In the genomic region with DNA sequence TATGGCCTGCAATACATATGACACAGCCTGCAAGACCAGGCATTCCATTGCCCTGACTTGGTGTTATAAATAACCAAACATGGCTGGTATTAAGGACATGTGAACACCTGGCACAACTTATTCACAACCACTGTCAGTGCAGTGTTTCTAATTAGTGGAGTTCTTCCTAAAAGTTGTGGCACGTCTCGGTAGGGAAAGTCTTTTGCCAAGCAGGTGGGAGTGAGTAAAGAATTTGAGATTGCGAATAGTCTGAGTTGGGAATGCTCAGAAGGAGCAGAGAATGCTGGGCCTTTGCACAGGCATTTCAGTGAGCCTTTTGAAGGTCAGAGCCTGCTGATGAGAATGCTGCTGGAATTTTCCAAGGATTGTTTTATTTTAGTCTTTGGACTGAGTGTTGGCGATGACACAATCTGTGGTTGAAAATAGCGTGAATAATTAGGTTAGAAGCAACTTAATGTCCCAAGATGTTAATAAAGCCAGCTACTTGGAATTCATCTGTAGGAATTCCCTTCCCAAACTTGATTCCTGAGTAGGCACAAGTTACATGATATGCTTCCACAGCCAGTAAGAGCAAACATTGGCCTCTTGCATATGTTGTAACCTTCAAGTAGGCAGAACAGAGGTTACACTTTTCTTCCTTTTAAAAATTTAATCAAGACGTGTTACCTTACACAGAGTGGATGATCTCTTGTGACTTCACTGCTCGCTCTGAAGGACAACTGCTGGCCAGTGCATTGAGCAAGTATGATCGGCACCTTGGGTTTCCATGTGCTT, we compare ENCODE assay signal across 17 cellular contexts.
A peak's percentile ranks its signal among the peaks of the same experiment; 100 is the strongest.
DNase-seq lines count a peak whose midpoint lies in the region; ATAC-seq and TF ChIP-seq lines count a peak whose summit lies in the region.
"Had no signal": no experiment of that assay in that cellular context is flagged by ENCODE, and none has a peak within 500 bp of the region (broad histone marks: within the 10 kb centered on the region; RNA-seq: fewer than 3 reads in every experiment).

No MANE protein-coding gene starts in this region.

- peak overlapping the region; percentile 77 for H2BK20ac ChIP-seq in IMR-90 (ENCODE audit: low read depth, low read length)

- DNase-seq in IMR-90: peak; percentile 67
- DNase-seq in epithelial cell of esophagus (ENCODE audit: low read depth): peak; percentile 65
- DNase-seq in left lung: no peak
- no peak for DNase-seq in NCI-H446 treated with DMSO at 0.1 percent for 48 hours (lab: John Stamatoyannopoulos, UW)
- no peak for DNase-seq in CD1c-positive myeloid dendritic cell (ENCODE audit: extremely low spot score)
- DNase-seq in activated CD4-positive, alpha-beta T cell treated with anti-CD3 and anti-CD28 coated beads for 4 hours: no peak
- DNase-seq in activated naive CD8-positive, alpha-beta T cell treated with anti-CD3 and anti-CD28 coated beads, Interleukin-2, amount 50 U/mL, for 24 hours: no peak
- DNase-seq: activated B cell treated with CpG ODN at 0.5 μM for 24 hours; activated CD8-positive, alpha-beta memory T cell treated with anti-CD3 and anti-CD28 coated beads, Interleukin-2, amount 50 U/mL, for 48 hours; activated naive CD4-positive, alpha-beta T cell treated with anti-CD3 and anti-CD28 coated beads for 36 hours; mesendoderm; NCI-H1105 treated with DMSO at 0.1 percent for 48 hours; NCI-H345; PC-3; T-helper 1 cell had no signal

- peak overlapping the region; percentile 70; the same call in 1 of the 2 replicates for H3K23ac ChIP-seq in IMR-90 (ENCODE audit: low read depth, low read length)

- CTCF ChIA-PET in IMR-90 (lab: Yijun Ruan, JAX): interaction anchor here (1.1 kb wide), 1 partner anchor 13 kb away, joined by 3 read pairs; no protein-coding TSS in a partner anchor

- peak overlapping the region; percentile 59 to 60; a peak in 3 of 4 replicates for H4K8ac ChIP-seq in IMR-90 (ENCODE audit: low read depth in 2 of 2, low read length in 2 of 2)

- H3K18ac ChIP-seq in IMR-90 (ENCODE audit: low read depth, low read length): peak overlapping the region; percentile 55; the same call in 1 of the 2 replicates

- H4K5ac ChIP-seq in IMR-90 (ENCODE audit: low read depth, low read length): peak overlapping the region; percentile 25; the same call in 1 of the 2 replicates

- no peak overlapping the region for H3K4me3 ChIP-seq in IMR-90 (ENCODE audit: insufficient read depth, low read depth, low read length)
- H3K4me3 ChIP-seq in epithelial cell of esophagus (ENCODE audit: low read length): no peak overlapping the region
- H3K4me3 ChIP-seq in left lung: no peak overlapping the region
- H3K4me3 ChIP-seq in stomach smooth muscle (ENCODE audit: low read length in 2 of 2): no peak overlapping the region
- H3K4me3 ChIP-seq: BLaER1 treated with 17β-estradiol and CSF1 and Interleukin-3, amounts not matched to agents 10 nM and 100 nM had no signal

- peak overlapping the region; percentile 96 for H2BK5ac ChIP-seq in IMR-90 (ENCODE audit: low read depth, low read length, poor library complexity, severe bottlenecking)

- H3K9me3 ChIP-seq in IMR-90 (ENCODE audit: control insufficient read depth, insufficient read depth, low read length) (peaks cover 4% of the 10 kb centered on the region; the same call in 1 of the 2 replicates), left lung (peaks cover 0 to 5% of the 10 kb centered on the region in 2 donors), stomach smooth muscle (ENCODE audit: control insufficient read depth in 2 of 2, low read length in 2 of 2) (no peaks in the 10 kb centered on the region)

- TF ChIP-seq RAD21 in IMR-90 (IDR thresholded peaks at IDR 0.05; ENCODE audit: low read length): no peak

- H4K20me1 ChIP-seq in IMR-90 (ENCODE audit: insufficient read depth, low read length): no peaks in the 10 kb centered on the region
- H4K20me1 ChIP-seq: BLaER1 treated with 17β-estradiol and CSF1 and Interleukin-3, amounts not matched to agents 10 nM and 100 nM had no signal

- H3K9ac ChIP-seq in IMR-90 (ENCODE audit: low read depth, low read length) (peak overlapping the region; percentile 60; the same call in 1 of the 2 replicates), stomach smooth muscle (ENCODE audit: low read length in 2 of 2) (no peak overlapping the region)
- H3K9ac ChIP-seq: BLaER1 treated with 17β-estradiol and CSF1 and Interleukin-3, amounts not matched to agents 10 nM and 100 nM had no signal

- H3K4me1 ChIP-seq in IMR-90 (ENCODE audit: control insufficient read depth, insufficient read depth, low read length): peaks cover 11% of the 10 kb centered on the region
- H3K4me1 ChIP-seq in left lung: peaks cover 0 to 4% of the 10 kb centered on the region in 2 donors
- H3K4me1 ChIP-seq in stomach smooth muscle (ENCODE audit: control insufficient read depth, insufficient read depth, low read length): peaks cover 7% of the 10 kb centered on the region
- H3K4me1 ChIP-seq: BLaER1 treated with 17β-estradiol and CSF1 and Interleukin-3, amounts not matched to agents 10 nM and 100 nM had no signal

- WGBS in IMR-90 (ENCODE audit: extremely low coverage in 2 of 2, insufficient read length in 1 of 2), 2 experiments: 90% methylated on average over 5 of the region's 8 CpGs; no CpG with 5 or more reads in 1 of the 2 experiments

- H4K91ac ChIP-seq in IMR-90 (ENCODE audit: insufficient read depth, low read depth, low read length): peak overlapping the region; percentile 75

- intact Hi-C loops in IMR-90 (cut with micrococcal nuclease): no loop called here
- intact Hi-C loops in left lung (cut with DNase I): no loop called here

- H3K56ac ChIP-seq in IMR-90 (ENCODE audit: extremely low read depth, insufficient read depth, low read length): no peak overlapping the region; the same call in 1 of the 2 replicates

- H3K4me1 Mint-ChIP-seq in activated naive CD8-positive, alpha-beta T cell treated with anti-CD3 and anti-CD28 coated beads, Interleukin-2, amount 50 U/mL, for 24 hours: no peaks in the 10 kb centered on the region
- H3K4me1 Mint-ChIP-seq: activated B cell treated with CpG ODN at 0.5 μM for 24 hours had no signal

- peak overlapping the region; percentile 92 for H2AK5ac ChIP-seq in IMR-90 (ENCODE audit: low read depth, low read length)

- in situ Hi-C loops in IMR-90 (cut with MboI; ENCODE audit: low sequenced_read_pairs): no loop called here

- H3K9me3 Mint-ChIP-seq in activated naive CD8-positive, alpha-beta T cell treated with anti-CD3 and anti-CD28 coated beads, Interleukin-2, amount 50 U/mL, for 24 hours: peaks cover 8% of the 10 kb centered on the region

- H3K4me3 Mint-ChIP-seq in activated naive CD8-positive, alpha-beta T cell treated with anti-CD3 and anti-CD28 coated beads, Interleukin-2, amount 50 U/mL, for 24 hours: no peak overlapping the region
- H3K4me3 Mint-ChIP-seq: activated B cell treated with CpG ODN at 0.5 μM for 24 hours; activated naive CD4-positive, alpha-beta T cell treated with anti-CD3 and anti-CD28 coated beads for 36 hours had no signal

- no peak overlapping the region for H3K4me2 ChIP-seq in IMR-90 (ENCODE audit: low read depth, low read length)
- H3K4me2 ChIP-seq: BLaER1 treated with 17β-estradiol and CSF1 and Interleukin-3, amounts not matched to agents 10 nM and 100 nM had no signal

- TF ChIP-seq CTCF in IMR-90 (conservative IDR thresholded peaks at IDR 0.05; ENCODE audit: low read depth, low read length) (no peak), epithelial cell of esophagus (IDR thresholded peaks at IDR 0.05; ENCODE audit: insufficient read depth, low read depth, low read length, missing control alignments) (no peak), left lung (IDR thresholded peaks at IDR 0.05) (no peak)

- H3K4ac ChIP-seq in IMR-90 (ENCODE audit: low read depth, low read length): peak overlapping the region; percentile 81

- POLR2A ChIA-PET in IMR-90 (lab: Charles Lee; ENCODE audit: unreplicated experiment): no interaction called here

- H3K36me3 Mint-ChIP-seq in activated naive CD8-positive, alpha-beta T cell treated with anti-CD3 and anti-CD28 coated beads, Interleukin-2, amount 50 U/mL, for 24 hours (ENCODE audit: low read depth): peaks cover 4% of the 10 kb centered on the region

- H2BK120ac ChIP-seq in IMR-90 (ENCODE audit: low read depth, low read length): peak overlapping the region; percentile 85

- no peaks in the 10 kb centered on the region for H3K27me3 Mint-ChIP-seq in activated naive CD8-positive, alpha-beta T cell treated with anti-CD3 and anti-CD28 coated beads, Interleukin-2, amount 50 U/mL, for 24 hours
- H3K27me3 Mint-ChIP-seq: activated B cell treated with CpG ODN at 0.5 μM for 24 hours had no signal

- H3K27ac ChIP-seq in IMR-90 (ENCODE audit: insufficient read depth, low read length) (peak overlapping the region; percentile 85; the same call in 1 of the 2 replicates), left lung (peak overlapping the region in 1 of 2 donors; percentile 30), stomach smooth muscle (ENCODE audit: low read length) (peak overlapping the region; percentile 0)
- H3K27ac ChIP-seq: BLaER1 treated with 17β-estradiol and CSF1 and Interleukin-3, amounts not matched to agents 10 nM and 100 nM had no signal

- ATAC-seq in IMR-90 (ENCODE audit: low read depth): peak; percentile 69
- ATAC-seq in left lung: peak; percentile 85
- no peak for ATAC-seq in activated naive CD8-positive, alpha-beta T cell treated with anti-CD3 and anti-CD28 coated beads, Interleukin-2, amount 50 U/mL, for 24 hours
- ATAC-seq: PC-3 had no signal

- H3K79me1 ChIP-seq in IMR-90 (ENCODE audit: low read depth in 1 of 2, low read length in 2 of 2): no peaks in the 10 kb centered on the region

- H3K14ac ChIP-seq in IMR-90 (replicated peaks; ENCODE audit: low read depth, low read length): peak overlapping the region; percentile 88

- H3K36me3 ChIP-seq in IMR-90 (ENCODE audit: control insufficient read depth, insufficient read depth, low read length) (no peaks in the 10 kb centered on the region), left lung (no peaks in the 10 kb centered on the region), stomach smooth muscle (ENCODE audit: control insufficient read depth in 2 of 2, insufficient read depth in 2 of 2, low read length in 2 of 2) (no peaks in the 10 kb centered on the region)

- H3K9me1 ChIP-seq in IMR-90 (ENCODE audit: insufficient read depth, low read length): peaks cover 11% of the 10 kb centered on the region

- H3K27ac Mint-ChIP-seq in activated naive CD8-positive, alpha-beta T cell treated with anti-CD3 and anti-CD28 coated beads, Interleukin-2, amount 50 U/mL, for 24 hours: no peak overlapping the region
- H3K27ac Mint-ChIP-seq: activated B cell treated with CpG ODN at 0.5 μM for 24 hours; activated naive CD4-positive, alpha-beta T cell treated with anti-CD3 and anti-CD28 coated beads for 36 hours had no signal

- H2BK15ac ChIP-seq in IMR-90 (ENCODE audit: low read depth, low read length): peak overlapping the region; percentile 24; the same call in 2 of the 3 replicates

- dilution Hi-C loops in IMR-90 (cut with HindIII; ENCODE audit: low sequenced_read_pairs, unreplicated experiment): no loop called here

- peak overlapping the region; percentile 60 for H2AK9ac ChIP-seq in IMR-90 (replicated peaks; ENCODE audit: low read depth, low read length, poor library complexity)

- H3K27me3 ChIP-seq in IMR-90 (ENCODE audit: control insufficient read depth, insufficient read depth, low read length) (no peaks in the 10 kb centered on the region), left lung (no peaks in the 10 kb centered on the region), stomach smooth muscle (ENCODE audit: control insufficient read depth in 1 of 2, insufficient read depth in 2 of 2, low read length in 2 of 2) (no peaks in the 10 kb centered on the region)
- H3K27me3 ChIP-seq: BLaER1 treated with 17β-estradiol and CSF1 and Interleukin-3, amounts not matched to agents 10 nM and 100 nM had no signal

- peak overlapping the region; percentile 68 for H2AFZ ChIP-seq in IMR-90 (replicated peaks; ENCODE audit: low read length, poor library complexity)

- no peak for TF ChIP-seq POLR2A in IMR-90 (IDR thresholded peaks at IDR 0.05; ENCODE audit: low read depth, low read length)

- no TSS peak for BruUV-seq in IMR-90 (replicated peaks; lab: Mats Ljungman, UMichigan)

Comparison
In these comparisons a context has a peak if more than half of its experiments do, and no peak if none do; other contexts are left out.
1. DNase-seq: peak in IMR-90 (single experiment) and epithelial cell of esophagus (single experiment); none in left lung (0 of 2), NCI-H446 treated with DMSO at 0.1 percent for 48 hours (single experiment), CD1c-positive myeloid dendritic cell (single experiment), activated CD4-positive, alpha-beta T cell treated with anti-CD3 and anti-CD28 coated beads for 4 hours (0 of 2) and activated naive CD8-positive, alpha-beta T cell treated with anti-CD3 and anti-CD28 coated beads, Interleukin-2, amount 50 U/mL, for 24 hours (single experiment).